Comparison of ENCODE assay signal across 1 cellular context in genomic region chr18:23452728-23453656, GRCh38.
TF ChIP-seq lines count a peak whose summit lies in the region.

TSS of gene RIOK3 (plus strand) at chr18:23453287. CDS start at chr18:23453440, 153 bp downstream.

TF ChIP-seq in HepG2, 621 proteins besides CTCF, POLR2A, EP300 and RAD21 (continued from another document and continues in another):
- TF ChIP-seq IRF1 (CRISPR knock-in tag; IDR thresholded peaks at IDR 0.05; ENCODE audit: low read depth): no peak
- TF ChIP-seq LCORL (IDR thresholded peaks at IDR 0.05): no peak
- TF ChIP-seq LCORL (CRISPR knock-in tag; IDR thresholded peaks at IDR 0.05): peak; percentile 76
- TF ChIP-seq TMF1 (CRISPR knock-in tag; IDR thresholded peaks at IDR 0.05; ENCODE audit: low read depth): no peak
- 0 out of 4 replicates have a peak, but pooled peaks of 1 of the 2 experiments have one; percentile 23 for TF ChIP-seq NR2F1 (CRISPR knock-in tag; IDR thresholded peaks at IDR 0.05)
- TF ChIP-seq KIAA2018 (CRISPR knock-in tag; IDR thresholded peaks at IDR 0.05; ENCODE audit: borderline replicate concordance): no peak
- TF ChIP-seq ZBTB37 (CRISPR knock-in tag; IDR thresholded peaks at IDR 0.05): no peak
- TF ChIP-seq ZNF616 (CRISPR knock-in tag; IDR thresholded peaks at IDR 0.05; ENCODE audit: low read depth): no peak
- TF ChIP-seq ZNF17 (CRISPR knock-in tag; IDR thresholded peaks at IDR 0.05): no peak
- no peak for TF ChIP-seq MIER2 (CRISPR knock-in tag; IDR thresholded peaks at IDR 0.05)
- TF ChIP-seq ZNF710 (CRISPR knock-in tag; IDR thresholded peaks at IDR 0.05; ENCODE audit: borderline replicate concordance): peak; percentile 75; the same call in 1 of the 2 replicates
- TF ChIP-seq TRIM24 (CRISPR knock-in tag; IDR thresholded peaks at IDR 0.05): no peak
- peak; percentile 66; the same call in 1 of the 2 replicates for TF ChIP-seq NFKB2 (CRISPR knock-in tag; IDR thresholded peaks at IDR 0.05; ENCODE audit: borderline replicate concordance)
- peak; percentile 19 for TF ChIP-seq ZNF547 (CRISPR knock-in tag; IDR thresholded peaks at IDR 0.05)
- TF ChIP-seq RBM39 (IDR thresholded peaks at IDR 0.05; ENCODE audit: low read depth, low read length, poor library complexity, severe bottlenecking): no peak
- no peak for TF ChIP-seq ZNF3 (CRISPR knock-in tag; IDR thresholded peaks at IDR 0.05)
- peak; percentile 69; the same call in 1 of the 2 replicates for TF ChIP-seq YEATS2 (CRISPR knock-in tag; IDR thresholded peaks at IDR 0.05; ENCODE audit: borderline replicate concordance)
- peak; percentile 32; the same call in 1 of the 2 replicates for TF ChIP-seq HCFC1 (IDR thresholded peaks at IDR 0.05; ENCODE audit: low read depth, low read length)
- peak; percentile 43; the same call in 1 of the 2 replicates for TF ChIP-seq ZBTB2 (CRISPR knock-in tag; IDR thresholded peaks at IDR 0.05; ENCODE audit: low read depth)
- TF ChIP-seq ZNF800 (CRISPR knock-in tag; IDR thresholded peaks at IDR 0.05): no peak
- no peak for TF ChIP-seq ZBTB44 (CRISPR knock-in tag; IDR thresholded peaks at IDR 0.05)
- no peak for TF ChIP-seq ZSCAN30 (CRISPR knock-in tag; IDR thresholded peaks at IDR 0.05)
- TF ChIP-seq SCMH1 (CRISPR knock-in tag; IDR thresholded peaks at IDR 0.05; ENCODE audit: borderline replicate concordance): no peak
- peak; percentile 55; the same call in 1 of the 2 replicates for TF ChIP-seq ZSCAN21 (CRISPR knock-in tag; IDR thresholded peaks at IDR 0.05; ENCODE audit: borderline replicate concordance)
- no peak for TF ChIP-seq CBX2 (IDR thresholded peaks at IDR 0.05; ENCODE audit: low read depth, low read length)
- no peak for TF ChIP-seq CBX2 (CRISPR knock-in tag; IDR thresholded peaks at IDR 0.05; ENCODE audit: low read depth)
- TF ChIP-seq PITX1 (CRISPR knock-in tag; IDR thresholded peaks at IDR 0.05): no peak
- no peak for TF ChIP-seq RCOR2 (CRISPR knock-in tag; IDR thresholded peaks at IDR 0.05)
- TF ChIP-seq NFE2 (CRISPR knock-in tag; IDR thresholded peaks at IDR 0.05): no peak
- TF ChIP-seq E2F2 (CRISPR knock-in tag; IDR thresholded peaks at IDR 0.05; ENCODE audit: borderline replicate concordance): no peak
- TF ChIP-seq RNF2 (conservative IDR thresholded peaks at IDR 0.05; ENCODE audit: low read depth): no peak
- no peak for TF ChIP-seq ZNF792 (CRISPR knock-in tag; IDR thresholded peaks at IDR 0.05)
- peak; percentile 89 for TF ChIP-seq HOXA3 (CRISPR knock-in tag; IDR thresholded peaks at IDR 0.05)
- no peak for TF ChIP-seq ZNF761 (CRISPR knock-in tag; conservative IDR thresholded peaks at IDR 0.05)
- peak; percentile 68 for TF ChIP-seq SPEN (CRISPR knock-in tag; IDR thresholded peaks at IDR 0.05; ENCODE audit: low read depth)
- no peak for TF ChIP-seq ZNF224 (CRISPR knock-in tag; IDR thresholded peaks at IDR 0.05)
- no peak for TF ChIP-seq ONECUT2 (CRISPR knock-in tag; IDR thresholded peaks at IDR 0.05)
- TF ChIP-seq SKI (IDR thresholded peaks at IDR 0.05; ENCODE audit: partially characterized antibody): peak; percentile 33
- peak; percentile 91 for TF ChIP-seq HDAC1 (CRISPR knock-in tag; IDR thresholded peaks at IDR 0.05)
- no peak for TF ChIP-seq HNRNPUL1 (IDR thresholded peaks at IDR 0.05; ENCODE audit: low read depth, low read length)
- TF ChIP-seq ZFAT (CRISPR knock-in tag; conservative IDR thresholded peaks at IDR 0.05): no peak
- TF ChIP-seq CSRNP2 (CRISPR knock-in tag; conservative IDR thresholded peaks at IDR 0.05; ENCODE audit: low read depth): no peak
- TF ChIP-seq MXD4 (CRISPR knock-in tag; IDR thresholded peaks at IDR 0.05): peak; percentile 46; the same call in 1 of the 2 replicates
